13 cellular contexts compared by ENCODE assay signal in the genomic region with DNA sequence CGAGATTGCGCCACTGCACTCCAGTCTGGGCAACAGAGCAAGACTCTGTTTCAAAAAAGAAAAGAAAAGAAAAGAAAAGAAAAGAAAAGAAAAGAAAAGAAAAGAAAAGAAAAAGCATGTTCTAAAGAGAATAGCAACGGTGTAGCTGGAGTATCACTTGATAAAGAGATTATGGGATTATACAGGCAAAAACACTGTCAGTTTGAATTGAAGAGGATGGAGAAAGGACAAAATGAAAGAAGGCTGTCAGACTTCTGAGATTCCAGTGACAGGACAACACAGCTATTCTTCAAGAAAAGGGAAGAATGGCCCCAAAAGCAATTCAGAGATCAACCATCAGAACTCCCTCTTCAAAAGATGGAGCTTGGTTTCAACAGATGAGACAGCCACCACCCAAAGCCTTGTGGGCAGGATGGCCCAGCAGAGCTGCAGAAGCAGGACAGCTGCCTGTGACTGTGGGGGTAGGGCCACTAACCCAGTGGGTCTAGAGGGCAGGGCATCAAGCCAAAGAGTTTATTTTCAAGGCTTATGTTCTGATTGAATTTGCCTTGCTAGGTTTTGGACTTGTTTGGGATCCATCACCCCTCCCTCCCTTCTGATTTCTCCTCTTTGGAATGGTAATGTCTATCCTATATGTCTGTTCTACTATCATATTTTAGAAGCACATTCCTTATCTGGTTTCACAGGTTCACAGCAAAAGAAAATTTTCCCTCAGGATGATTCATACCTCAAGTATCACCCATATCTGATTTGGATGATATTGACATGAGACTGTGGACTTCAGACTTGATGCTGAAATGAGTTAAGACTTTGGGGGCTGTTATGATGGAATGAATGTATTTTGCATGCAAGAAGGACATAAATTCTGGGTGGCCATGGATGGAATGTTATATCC. TPM values are rescaled to one million over a fixed set of nuclear protein-coding genes. Genes with fewer than 3 reads are reported as not detected.
A peak's percentile ranks its signal among the peaks of the same experiment; 100 is the strongest.
DNase-seq lines count a peak whose midpoint lies in the region; ATAC-seq and TF ChIP-seq lines count a peak whose summit lies in the region.
"Had no signal": no experiment of that assay in that cellular context is flagged by ENCODE, and none has a peak within 500 bp of the region (broad histone marks: within the 10 kb centered on the region; RNA-seq: fewer than 3 reads in every experiment).

No MANE protein-coding gene starts in this region.

- no peak overlapping the region for H3K4me3 Mint-ChIP-seq in activated CD8-positive, alpha-beta T cell treated with anti-CD3 and anti-CD28 coated beads for 36 hours
- H3K4me3 Mint-ChIP-seq in immature natural killer cell: peak overlapping the region in 1 of 5 donors; percentile 14
- H3K4me3 Mint-ChIP-seq: dendritic cell treated with granulocyte-macrophage colony-stimulating factor and Interleukin-4, amounts not matched to agents 40 ng/mL and 50 ng/mL, for 4 days; IgD-negative memory B cell had no signal

- H3K4me1 ChIP-seq in aorta (ENCODE audit: control insufficient read depth in 1 of 2, insufficient read depth in 2 of 2, low read length in 2 of 2): no peaks in the 10 kb centered on the region
- peaks cover 0 to 20% of the 10 kb centered on the region in 2 donors for H3K4me1 ChIP-seq in right atrium auricular region

- peak; percentile 31 for ATAC-seq in activated CD8-positive, alpha-beta T cell treated with anti-CD3 and anti-CD28 coated beads for 36 hours
- no peak for ATAC-seq in aorta (ENCODE audit: low FRiP score)

- peaks cover 60% of the 10 kb centered on the region for H3K4me1 Mint-ChIP-seq in activated CD8-positive, alpha-beta T cell treated with anti-CD3 and anti-CD28 coated beads for 36 hours (ENCODE audit: low read depth)
- peaks cover 44 to 57% of the 10 kb centered on the region in 2 donors for H3K4me1 Mint-ChIP-seq in immature natural killer cell

- H3K27me3 Mint-ChIP-seq in activated CD8-positive, alpha-beta T cell treated with anti-CD3 and anti-CD28 coated beads for 36 hours: no peaks in the 10 kb centered on the region
- H3K27me3 Mint-ChIP-seq in immature natural killer cell (ENCODE audit: low read depth in 3 of 3): peaks cover 2 to 12% (median 3%) of the 10 kb centered on the region in 3 donors
- H3K27me3 Mint-ChIP-seq: dendritic cell treated with granulocyte-macrophage colony-stimulating factor and Interleukin-4, amounts not matched to agents 40 ng/mL and 50 ng/mL, for 4 days; IgD-negative memory B cell had no signal

- 96 to 99% methylated on average over 3 of the region's 3 CpGs for WGBS in aorta, 2 donors

- peaks cover 57% of the 10 kb centered on the region for H3K36me3 Mint-ChIP-seq in activated CD8-positive, alpha-beta T cell treated with anti-CD3 and anti-CD28 coated beads for 36 hours (ENCODE audit: low read depth)
- H3K36me3 Mint-ChIP-seq in immature natural killer cell: peaks cover 17 to 32% (median 29%) of the 10 kb centered on the region in 3 donors

- H3K36me3 ChIP-seq in aorta (ENCODE audit: control insufficient read depth in 1 of 2, insufficient read depth in 2 of 2, low read length in 1 of 2) (no peaks in the 10 kb centered on the region), right atrium auricular region (peaks cover 19% of the 10 kb centered on the region)

- no peak overlapping the region for H3K4me3 ChIP-seq in AG10803 (ENCODE audit: low read length)
- H3K4me3 ChIP-seq in aorta (ENCODE audit: low read length in 2 of 2): no peak overlapping the region
- H3K4me3 ChIP-seq in right atrium auricular region: no peak overlapping the region

- H3K9me3 Mint-ChIP-seq in activated CD8-positive, alpha-beta T cell treated with anti-CD3 and anti-CD28 coated beads for 36 hours: peaks cover 10% of the 10 kb centered on the region
- H3K9me3 Mint-ChIP-seq in immature natural killer cell: peaks cover 0 to 5% (median 3%) of the 10 kb centered on the region in 6 donors

- POLR2A ChIA-PET in activated CD8-positive, alpha-beta T cell treated with anti-CD3 and anti-CD28 coated beads for 36 hours (lab: Charles Lee): interaction anchor here (0.9 to 1.7 kb wide), 3 partner anchors 10 to 110 kb away, joined by 3 to 4 read pairs (median 4); partner anchors contain the start of genes LIAS, RFC1 and RPL9

- no peak for TF ChIP-seq CTCF in AG10803 (conservative IDR thresholded peaks at IDR 0.05; ENCODE audit: low read length)
- TF ChIP-seq CTCF in activated CD8-positive, alpha-beta T cell treated with anti-CD3 and anti-CD28 coated beads for 36 hours (IDR thresholded peaks at IDR 0.05): no peak
- TF ChIP-seq CTCF in right atrium auricular region (IDR thresholded peaks at IDR 0.05): no peak

- H3K27me3 ChIP-seq in aorta (ENCODE audit: control insufficient read depth in 1 of 2, insufficient read depth in 2 of 2, low read length in 1 of 2) (no peaks in the 10 kb centered on the region), right atrium auricular region (no peaks in the 10 kb centered on the region)

- H3K9me3 ChIP-seq in aorta (ENCODE audit: control insufficient read depth, low read length) (no peaks in the 10 kb centered on the region), right atrium auricular region (peaks cover 0 to 10% of the 10 kb centered on the region in 2 donors)

- H3K27ac Mint-ChIP-seq in activated CD8-positive, alpha-beta T cell treated with anti-CD3 and anti-CD28 coated beads for 36 hours: peak overlapping the region; percentile 84
- peak overlapping the region; percentile 0 to 90 (median 74) for H3K27ac Mint-ChIP-seq in immature natural killer cell
- H3K27ac Mint-ChIP-seq: dendritic cell treated with granulocyte-macrophage colony-stimulating factor and Interleukin-4, amounts not matched to agents 40 ng/mL and 50 ng/mL, for 4 days had no signal

- intact Hi-C loops in activated CD8-positive, alpha-beta T cell treated with anti-CD3 and anti-CD28 coated beads for 36 hours (cut with micrococcal nuclease): no loop called here
- intact Hi-C loops in aorta (cut with DNase I): no loop called here

- CTCF ChIA-PET in activated CD8-positive, alpha-beta T cell treated with anti-CD3 and anti-CD28 coated beads for 36 hours (lab: Charles Lee): no interaction called here

- DNase-seq in AG10803 (ENCODE audit: low read depth) (peak; percentile 9), EL (peak; percentile 74), immature natural killer cell (no peak), SIG-M5 treated with dmso at 0.1 percent for 504 hours (lab: John Stamatoyannopoulos, UW; ENCODE audit: unreplicated experiment) (no peak), aorta (no peak), right atrium auricular region (ENCODE audit: low spot score) (no peak), foreskin melanocyte (no peak)
- DNase-seq in activated CD8-positive, alpha-beta T cell treated with anti-CD3 and anti-CD28 coated beads for 36 hours: peak; percentile 48
- DNase-seq: DND-41, glutamatergic neuron, retina had no signal

- no peak overlapping the region for H3K27ac ChIP-seq in aorta (ENCODE audit: low read depth in 1 of 2, low read length in 2 of 2)
- no peak overlapping the region for H3K27ac ChIP-seq in right atrium auricular region

RNA-seq across cellular contexts. Expression of gene RFC1, which starts 17.5 kb away (rescaled TPM):
- total RNA-seq in activated CD8-positive, alpha-beta T cell treated with anti-CD3 and anti-CD28 coated beads for 36 hours: 100 to 1,000 TPM; 108 to 114 TPM
- polyA plus RNA-seq in immature natural killer cell (10 to 100 TPM; 13.6 to 55.3 (median 26.0) TPM), aorta (10 to 100 TPM; 13.0 to 14.1 TPM)
- total RNA-seq in aorta (10 to 100 TPM; 36.3 to 58.3 TPM), right atrium auricular region (10 to 100 TPM; 16.4 to 30.4 TPM)

RNA-seq across cellular contexts. Expression of gene KLB, which starts 58.1 kb away (rescaled TPM):
- total RNA-seq in activated CD8-positive, alpha-beta T cell treated with anti-CD3 and anti-CD28 coated beads for 36 hours: not detected
- polyA plus RNA-seq in immature natural killer cell (under 1 TPM in 2 of 3 donors, not detected in 1; 0.07 to 0.11 TPM), aorta (under 1 TPM in 1 of 2 donors, not detected in 1; 0.13 TPM)
- total RNA-seq in aorta (not detected), right atrium auricular region (under 1 TPM; 0.11 to 0.47 TPM)

Comparison
In these comparisons a context has a peak if more than half of its experiments do, and no peak if none do; other contexts are left out.
1. DNase-seq: peak in AG10803 (single experiment), EL (single experiment) and activated CD8-positive, alpha-beta T cell treated with anti-CD3 and anti-CD28 coated beads for 36 hours (single experiment); none in immature natural killer cell (0 of 3), SIG-M5 treated with dmso at 0.1 percent for 504 hours (single experiment), aorta (0 of 2), right atrium auricular region (single experiment) and foreskin melanocyte (single experiment).